Comparison of ENCODE assay signal across 8 cellular contexts in the genomic region with DNA sequence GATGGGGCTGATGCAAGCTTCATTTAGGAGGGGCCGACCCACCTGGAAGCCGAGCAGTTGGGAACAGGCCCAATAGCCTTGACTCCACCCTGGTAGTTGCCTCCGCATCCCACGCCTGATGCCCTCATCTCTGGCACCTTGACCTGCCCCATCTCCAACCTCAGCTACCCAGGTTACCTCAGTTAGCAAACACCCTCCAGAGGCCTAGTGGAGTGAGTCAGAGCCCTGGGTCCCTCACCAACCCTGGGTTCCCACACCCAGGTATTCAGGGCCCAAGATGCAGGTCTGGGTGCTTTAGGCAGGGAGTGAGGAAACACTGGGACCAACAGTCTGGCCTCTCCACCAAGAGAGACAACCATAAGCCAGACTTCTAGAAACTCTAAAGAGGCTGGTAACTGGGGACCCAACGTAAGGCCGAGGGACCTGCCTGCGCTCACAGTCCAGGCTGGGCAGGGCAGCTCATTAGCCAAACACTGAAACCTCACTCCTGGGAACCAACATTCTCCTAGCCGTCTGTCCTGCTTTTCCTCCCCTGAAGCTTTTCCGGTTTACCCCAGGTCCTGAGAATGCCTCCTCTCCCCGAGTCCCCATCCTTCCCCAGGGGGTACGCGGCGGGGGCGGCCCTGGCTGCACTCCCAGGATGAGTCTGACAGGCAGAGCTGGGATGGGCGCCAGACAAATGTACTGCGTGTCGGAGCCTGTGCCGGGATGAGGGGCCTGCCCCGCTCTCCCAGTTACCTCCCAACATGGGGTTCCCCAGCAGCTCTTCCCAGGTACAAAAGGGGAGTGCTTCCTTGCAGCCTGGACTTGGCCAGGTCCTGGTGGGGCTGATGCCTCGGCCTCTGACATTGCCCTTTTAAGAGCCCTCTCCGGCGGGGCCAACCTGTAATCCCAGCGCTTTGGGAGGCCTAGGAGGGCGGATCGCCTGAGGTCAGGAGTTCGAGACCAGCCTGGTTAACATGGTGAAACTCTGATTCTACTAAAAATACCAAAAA. TPM values are rescaled to one million over a fixed set of nuclear protein-coding genes. Genes with fewer than 3 reads are reported as not detected.
DNase-seq lines count a peak whose midpoint lies in the region; ATAC-seq and TF ChIP-seq lines count a peak whose summit lies in the region.

No MANE protein-coding gene starts in this region.

- no peak for TF ChIP-seq CTCF in AG04450 (IDR thresholded peaks at IDR 0.05; ENCODE audit: low read depth, low read length)
- no peak for TF ChIP-seq CTCF in HFFc6 (IDR thresholded peaks at IDR 0.05)

- no peaks in the 10 kb centered on the region for H3K9me3 Mint-ChIP-seq in HFFc6

- DNase-seq in AG04450 (ENCODE audit: low read depth, low spot score) (no peak), HFFc6 (peak; percentile 44), adipocyte (ENCODE audit: low read depth) (peak; percentile 64), left ventricle myocardium superior (peak; percentile 85), NCI-H510A treated with DMSO at 0.1 percent for 48 hours (lab: John Stamatoyannopoulos, UW) (no peak)

- peak overlapping the region; percentile 17; the same call in 1 of the 2 replicates for H3K4me3 Mint-ChIP-seq in HFFc6

- POLR2A ChIA-PET in AG04450 (lab: Yijun Ruan, JAX), result interaction anchor here (1.0 to 1.5 kb wide), 5 partner anchors 9 to 140 kb away, joined by 3 to 4 read pairs (median 4); no protein-coding TSS in a partner anchor

- H3K27me3 Mint-ChIP-seq in HFFc6 (ENCODE audit: insufficient read depth), result peaks cover 2% of the 10 kb centered on the region

- intact Hi-C loops in left ventricle myocardium superior (cut with micrococcal nuclease), result no loop called here

- H3K4me1 ChIP-seq in adipocyte (ENCODE audit: control insufficient read depth, insufficient read depth, low read length), result peaks cover 28% of the 10 kb centered on the region

- H3K9me3 ChIP-seq in AG04450 (ENCODE audit: control insufficient read depth, insufficient read depth, low read length) (no peaks in the 10 kb centered on the region), adipocyte (ENCODE audit: control insufficient read depth, low read length) (no peaks in the 10 kb centered on the region)

- peak overlapping the region; percentile 58 for H3K9ac ChIP-seq in adipocyte (ENCODE audit: low read length)

- peaks cover 41% of the 10 kb centered on the region for H3K36me3 ChIP-seq in adipocyte (ENCODE audit: control insufficient read depth, insufficient read depth, low read length, severe bottlenecking)

- H3K27ac Mint-ChIP-seq in HFFc6, result peak overlapping the region; percentile 66; the same call in 1 of the 2 replicates

- peaks cover 26% of the 10 kb centered on the region for H3K4me1 Mint-ChIP-seq in HFFc6 (ENCODE audit: low read depth)

- H3K4me3 ChIP-seq in AG04450 (ENCODE audit: low read depth, low read length) (0 out of 2 replicates have a peak overlapping the region, but pooled peaks have one; percentile 7), adipocyte (ENCODE audit: low read length) (peak overlapping the region; percentile 13), skin epidermis (no peak overlapping the region)

- H3K36me3 Mint-ChIP-seq in HFFc6 (ENCODE audit: low read depth), result peaks cover 5% of the 10 kb centered on the region; the same call in 1 of the 2 replicates

- no peaks in the 10 kb centered on the region for H3K27me3 ChIP-seq in AG04450 (ENCODE audit: control insufficient read depth, insufficient read depth, low read length)
- H3K27me3 ChIP-seq in adipocyte (replicated peaks; ENCODE audit: control insufficient read depth, insufficient read depth, low read length), result no peaks in the 10 kb centered on the region

- H3K27ac ChIP-seq in AG04450 (ENCODE audit: low read depth, low read length) (peak overlapping the region; percentile 73), skin epidermis (peak overlapping the region in 20 of 21 experiments; percentile 37 to 89 (median 73))

- peak; percentile 65 for ATAC-seq in left ventricle myocardium superior
- ATAC-seq in HG03342 (IDR thresholded peaks at IDR 0.05; ENCODE audit: unreplicated experiment), result no peak
- ATAC-seq in HG03432 (IDR thresholded peaks at IDR 0.05; ENCODE audit: unreplicated experiment), result no peak

- CTCF ChIA-PET in AG04450 (lab: Charles Lee), result interaction anchor here (0.7 to 2.2 kb wide), 8 partner anchors 7 to 162 kb away, joined by 3 to 7 read pairs (median 4); a partner anchor contains a TSS

RNA-seq across cellular contexts. Expression of a gene that starts 8.9 kb away (rescaled TPM):
- 1.1 and 1.8 TPM in 2 replicates for polyA plus RNA-seq in AG04450 (2011; rRNA removed)
- polyA minus RNA-seq in AG04450 (2011; rRNA and poly(A)+ RNA removed), result 5.1 and 7.2 TPM in 2 replicates
- 1 to 10 TPM; 1.2 to 1.7 (median 1.4) TPM for total RNA-seq in HFFc6 (2021; fragmentation: NEBNext Ultra II Directional; extraction: Animal tissue kit (Norgen Biotek cat#: 25700))
- total RNA-seq in left ventricle myocardium superior, result 9.8 TPM

RNA-seq across cellular contexts. Expression of a gene that starts 26.7 kb away (rescaled TPM):
- polyA plus RNA-seq in AG04450 (2011; rRNA removed), result 301 and 332 TPM in 2 replicates
- polyA minus RNA-seq in AG04450 (2011; rRNA and poly(A)+ RNA removed), result 195 and 210 TPM in 2 replicates
- total RNA-seq in HFFc6 (2021; fragmentation: NEBNext Ultra II Directional; extraction: Animal tissue kit (Norgen Biotek cat#: 25700)), result 100 to 1,000 TPM; 165 to 194 (median 176) TPM
- 99.8 TPM for total RNA-seq in left ventricle myocardium superior

RNA-seq across cellular contexts. Expression of a gene that starts 42.5 kb away (rescaled TPM):
- polyA plus RNA-seq in AG04450 (2011; rRNA removed), result 17.3 and 18.5 TPM in 2 replicates
- 15.7 and 17.7 TPM in 2 replicates for polyA minus RNA-seq in AG04450 (2011; rRNA and poly(A)+ RNA removed)
- total RNA-seq in HFFc6 (2021; fragmentation: NEBNext Ultra II Directional; extraction: Animal tissue kit (Norgen Biotek cat#: 25700)), result 10 to 100 TPM; 17.0 to 33.1 (median 30.4) TPM
- 0.74 TPM for total RNA-seq in left ventricle myocardium superior

Comparison
In these comparisons a context has a peak if more than half of its experiments do, and no peak if none do; other contexts are left out.
1. DNase-seq: peak in HFFc6 (single experiment), adipocyte (single experiment) and left ventricle myocardium superior (single experiment); none in AG04450 (single experiment) and NCI-H510A treated with DMSO at 0.1 percent for 48 hours (single experiment).
2. H3K4me3 ChIP-seq: peak in AG04450 (single experiment) and adipocyte (single experiment); none in skin epidermis (0 of 7).
3. RNA of a gene that starts 42.5 kb away (total RNA-seq): 17.0 to 33.1 TPM in HFFc6; 0.74 TPM in left ventricle myocardium superior (single experiment); every median in the first group is over 10 times any median in the second.